ENCODE assay signal across 12 cellular contexts in genomic region chr9:93261281-93261680, GRCh38.
A peak's percentile ranks its signal among the peaks of the same experiment; 100 is the strongest.
DNase-seq lines count a peak whose midpoint lies in the region; ATAC-seq, FAIRE-seq and TF ChIP-seq lines count a peak whose summit lies in the region.
"Had no signal": no experiment of that assay in that cellular context is flagged by ENCODE, and none has a peak within 500 bp of the region (broad histone marks: within the 10 kb centered on the region; RNA-seq: fewer than 3 reads in every experiment).

No MANE protein-coding gene starts in this region.

- POLR2A ChIA-PET in activated B cell treated with CpG ODN at 0.5 μM for 24 hours (lab: Charles Lee): no interaction called here

- no peak for TF ChIP-seq POLR2A in GM12891 (IDR thresholded peaks at IDR 0.05; ENCODE audit: low read depth, low read length)

- DNase-seq in activated CD4-positive, alpha-beta T cell treated with anti-CD3 and anti-CD28 coated beads for 1 hour: peak; percentile 1
- no peak for DNase-seq in activated CD4-positive, alpha-beta T cell treated with anti-CD3 and anti-CD28 coated beads, Interleukin-2, amount 50 U/mL, for 1 hour
- DNase-seq in GM12891 (ENCODE audit: insufficient read length, low spot score) (peak; percentile 5), activated B cell treated with CpG ODN at 0.5 μM for 24 hours (peak; percentile 11), progenitor cell of endocrine pancreas (ENCODE audit: low spot score, unreplicated experiment) (no peak), mesenteric fat pad (ENCODE audit: low spot score) (no peak), NCI-H128 (lab: John Stamatoyannopoulos, UW; ENCODE audit: unreplicated experiment) (no peak)
- DNase-seq: dermis blood vessel endothelial cell, MM.1S, NCI-H526 had no signal

- no peaks in the 10 kb centered on the region for H3K4me1 Mint-ChIP-seq in activated B cell treated with CpG ODN at 0.5 μM for 24 hours
- H3K4me1 Mint-ChIP-seq in progenitor cell of endocrine pancreas (ENCODE audit: low read depth): peaks cover 2% of the 10 kb centered on the region
- H3K4me1 Mint-ChIP-seq: stimulated activated effector memory CD8-positive, alpha-beta T cell treated with anti-CD3 and anti-CD28 coated beads, Interleukin-12 subunit alpha, Interleukin-12 subunit beta, amount 100 ng/mL, for 72 hours had no signal

- ATAC-seq in activated B cell treated with CpG ODN at 0.5 μM for 24 hours (ENCODE audit: low read depth): no peak
- no peak for ATAC-seq in GM18873 (IDR thresholded peaks at IDR 0.05; ENCODE audit: low FRiP score, unreplicated experiment)
- ATAC-seq: stimulated activated effector memory CD8-positive, alpha-beta T cell treated with anti-CD3 and anti-CD28 coated beads, Interleukin-12 subunit alpha, Interleukin-12 subunit beta, amount 100 ng/mL, for 72 hours had no signal

- CTCF ChIA-PET in activated B cell treated with CpG ODN at 0.5 μM for 24 hours (lab: Charles Lee): no interaction called here

- TF ChIP-seq CTCF in activated B cell treated with CpG ODN at 0.5 μM for 24 hours (IDR thresholded peaks at IDR 0.05) (no peak), progenitor cell of endocrine pancreas (IDR thresholded peaks at IDR 0.05; ENCODE audit: unreplicated experiment) (no peak)

- no peak overlapping the region for H3K27ac Mint-ChIP-seq in activated B cell treated with CpG ODN at 0.5 μM for 24 hours
- H3K27ac Mint-ChIP-seq in progenitor cell of endocrine pancreas: peak overlapping the region; percentile 10
- H3K27ac Mint-ChIP-seq: stimulated activated effector memory CD8-positive, alpha-beta T cell treated with anti-CD3 and anti-CD28 coated beads, Interleukin-12 subunit alpha, Interleukin-12 subunit beta, amount 100 ng/mL, for 72 hours had no signal

- H3K27me3 Mint-ChIP-seq in activated B cell treated with CpG ODN at 0.5 μM for 24 hours (no peaks in the 10 kb centered on the region), progenitor cell of endocrine pancreas (no peaks in the 10 kb centered on the region)

- intact Hi-C loops in activated B cell treated with CpG ODN at 0.5 μM for 24 hours (cut with micrococcal nuclease): no loop called here

- no peak for FAIRE-seq in GM12891 (lab: Jason Lieb, UNC)

- H3K4me3 Mint-ChIP-seq in activated B cell treated with CpG ODN at 0.5 μM for 24 hours (no peak overlapping the region), progenitor cell of endocrine pancreas (ENCODE audit: low read depth) (no peak overlapping the region)
- H3K4me3 Mint-ChIP-seq: stimulated activated effector memory CD8-positive, alpha-beta T cell treated with anti-CD3 and anti-CD28 coated beads, Interleukin-12 subunit alpha, Interleukin-12 subunit beta, amount 100 ng/mL, for 72 hours had no signal

- H3K36me3 Mint-ChIP-seq in activated B cell treated with CpG ODN at 0.5 μM for 24 hours (ENCODE audit: low read depth) (no peaks in the 10 kb centered on the region), progenitor cell of endocrine pancreas (ENCODE audit: insufficient read depth) (peaks cover 12% of the 10 kb centered on the region)
- H3K36me3 Mint-ChIP-seq: stimulated activated effector memory CD8-positive, alpha-beta T cell treated with anti-CD3 and anti-CD28 coated beads, Interleukin-12 subunit alpha, Interleukin-12 subunit beta, amount 100 ng/mL, for 72 hours had no signal

- H3K9me3 Mint-ChIP-seq in activated B cell treated with CpG ODN at 0.5 μM for 24 hours: no peaks in the 10 kb centered on the region
- no peaks in the 10 kb centered on the region for H3K9me3 Mint-ChIP-seq in progenitor cell of endocrine pancreas (ENCODE audit: low read depth)
- H3K9me3 Mint-ChIP-seq: stimulated activated effector memory CD8-positive, alpha-beta T cell treated with anti-CD3 and anti-CD28 coated beads, Interleukin-12 subunit alpha, Interleukin-12 subunit beta, amount 100 ng/mL, for 72 hours had no signal

TF ChIP-seq in GM12891, 5 proteins besides CTCF, POLR2A, EP300 and RAD21:
- TF ChIP-seq POU2F2 (IDR thresholded peaks at IDR 0.05; ENCODE audit: low read depth, low read length) (no peak), POLR2AphosphoS5 (IDR thresholded peaks at IDR 0.05; ENCODE audit: low read depth, low read length) (no peak)

Comparison
In these comparisons a context has a peak if more than half of its experiments do, and no peak if none do; other contexts are left out.
1. DNase-seq: peak in activated CD4-positive, alpha-beta T cell treated with anti-CD3 and anti-CD28 coated beads for 1 hour (single experiment), GM12891 (single experiment) and activated B cell treated with CpG ODN at 0.5 μM for 24 hours (single experiment); none in activated CD4-positive, alpha-beta T cell treated with anti-CD3 and anti-CD28 coated beads, Interleukin-2, amount 50 U/mL, for 1 hour (single experiment), progenitor cell of endocrine pancreas (single experiment), mesenteric fat pad (single experiment) and NCI-H128 (single experiment).